ENCODE assay signal across 16 cellular contexts in genomic region chrX:50770702-50771101, GRCh38. TPM values are rescaled to one million over a fixed set of nuclear protein-coding genes. Genes with fewer than 3 reads are reported as not detected.
DNase-seq lines count a peak whose midpoint lies in the region; ATAC-seq and TF ChIP-seq lines count a peak whose summit lies in the region.
"Had no signal": no experiment of that assay in that cellular context is flagged by ENCODE, and none has a peak within 500 bp of the region (broad histone marks: within the 10 kb centered on the region; RNA-seq: fewer than 3 reads in every experiment).

No MANE protein-coding gene starts in this region.

- intact Hi-C loops in heart left ventricle (cut with DNase I): no loop called here
- intact Hi-C loops in right cardiac atrium (cut with DNase I): no loop called here
- intact Hi-C loops in upper lobe of right lung (cut with DNase I): no loop called here

- H3K27ac ChIP-seq in heart left ventricle: peak overlapping the region in 2 of 12 donors; percentile 4 to 9
- H3K27ac ChIP-seq in right cardiac atrium (ENCODE audit: low read length): no peak overlapping the region
- H3K27ac ChIP-seq in upper lobe of right lung: peak overlapping the region; percentile 24
- H3K27ac ChIP-seq in MM.1S (ENCODE audit: low read length): no peak overlapping the region

- no peaks in the 10 kb centered on the region for H3K9me3 ChIP-seq in heart left ventricle
- H3K9me3 ChIP-seq in right cardiac atrium (ENCODE audit: control insufficient read depth, low read length): no peaks in the 10 kb centered on the region
- H3K9me3 ChIP-seq in upper lobe of right lung: no peaks in the 10 kb centered on the region
- no peaks in the 10 kb centered on the region for H3K9me3 ChIP-seq in MM.1S (replicated peaks; ENCODE audit: insufficient read depth, low read length)

- no peaks in the 10 kb centered on the region for H3K9me2 ChIP-seq in MM.1S (replicated peaks; ENCODE audit: insufficient read depth, low read length)

- peak in 3 of 4 donors; percentile 33 to 46 (median 39) for ATAC-seq in heart left ventricle
- no peak for ATAC-seq in right cardiac atrium
- ATAC-seq in upper lobe of right lung: peak; percentile 93
- ATAC-seq: activated CD4-positive, CD25-positive, alpha-beta regulatory T cell treated with anti-CD3 and anti-CD28 coated beads, Interleukin-2, amount 50 U/mL, for 24 hours; CD8-positive, alpha-beta T cell; T-helper 17 cell had no signal

- no peaks in the 10 kb centered on the region for H4K20me1 ChIP-seq in MM.1S (ENCODE audit: insufficient read depth, low read length)

- no peak overlapping the region for H3K4me2 ChIP-seq in MM.1S (ENCODE audit: low read depth, low read length)

- no peaks in the 10 kb centered on the region for H3K79me2 ChIP-seq in MM.1S (ENCODE audit: low read length)

- DNase-seq in heart left ventricle: peak in 4 of 5 donors; percentile 8 to 28 (median 20)
- DNase-seq in right cardiac atrium: no peak
- DNase-seq in astrocyte of the cerebellum (ENCODE audit: low read depth): peak; percentile 18
- DNase-seq in kidney tubule cell (ENCODE audit: low spot score): peak; percentile 70
- peak; percentile 74 for DNase-seq in upper lobe of right lung
- DNase-seq in MM.1S: no peak
- DNase-seq in ecto neural progenitor cell (ENCODE audit: low spot score): no peak
- DNase-seq in NCI-H82 treated with DMSO at 0.1 percent for 48 hours (lab: John Stamatoyannopoulos, UW; ENCODE audit: unreplicated experiment): no peak
- DNase-seq: ACHN; activated naive CD4-positive, alpha-beta T cell treated with anti-CD3 and anti-CD28 coated beads for 36 hours; CD8-positive, alpha-beta T cell; Kasumi-1; naive B cell; NCI-H187; T-helper 17 cell had no signal

- no peak overlapping the region for H2AFZ ChIP-seq in MM.1S (ENCODE audit: low read length)

- H3F3A ChIP-seq in MM.1S (ENCODE audit: insufficient read depth, low read length): no peaks in the 10 kb centered on the region

- H3K4me3 ChIP-seq in heart left ventricle (no peak overlapping the region), right cardiac atrium (ENCODE audit: low read length) (no peak overlapping the region), astrocyte of the cerebellum (ENCODE audit: low read depth, low read length) (no peak overlapping the region), upper lobe of right lung (no peak overlapping the region), MM.1S (ENCODE audit: low read length) (no peak overlapping the region)

- TF ChIP-seq CTCF in heart left ventricle (IDR thresholded peaks at IDR 0.05): no peak
- no peak for TF ChIP-seq CTCF in astrocyte of the cerebellum (IDR thresholded peaks at IDR 0.05; ENCODE audit: low read depth, low read length, missing control alignments)
- no peak for TF ChIP-seq CTCF in upper lobe of right lung (IDR thresholded peaks at IDR 0.05)
- TF ChIP-seq CTCF in MM.1S (IDR thresholded peaks at IDR 0.05; ENCODE audit: low read length): no peak

- in situ Hi-C loops in astrocyte of the cerebellum (cut with HindIII; ENCODE audit: low sequenced_read_pairs): no loop called here

- no peak overlapping the region for H3K9ac ChIP-seq in MM.1S (ENCODE audit: low read length)

- H3K4me1 ChIP-seq in heart left ventricle (peaks cover 0 to 24% (median 3%) of the 10 kb centered on the region in 12 donors), right cardiac atrium (ENCODE audit: control insufficient read depth, insufficient read depth, low read length) (peaks cover 3% of the 10 kb centered on the region), upper lobe of right lung (no peaks in the 10 kb centered on the region), MM.1S (ENCODE audit: low read length) (no peaks in the 10 kb centered on the region)

- H3K27me3 ChIP-seq in heart left ventricle (peaks cover 0 to 9% (median 0%) of the 10 kb centered on the region in 9 donors), right cardiac atrium (ENCODE audit: control insufficient read depth, insufficient read depth) (no peaks in the 10 kb centered on the region), upper lobe of right lung (no peaks in the 10 kb centered on the region), MM.1S (replicated peaks; ENCODE audit: insufficient read depth, low read length) (no peaks in the 10 kb centered on the region)

- TF ChIP-seq POLR2A in heart left ventricle (IDR thresholded peaks at IDR 0.05): no peak

- WGBS in heart left ventricle, 4 donors: 24 to 36% (median 34%) methylated on average over 2 of the region's 2 CpGs
- 56% methylated on average over 2 of the region's 2 CpGs for WGBS in right cardiac atrium

- H3K36me3 ChIP-seq in heart left ventricle (no peaks in the 10 kb centered on the region), upper lobe of right lung (no peaks in the 10 kb centered on the region), MM.1S (replicated peaks; ENCODE audit: insufficient read depth, low read length) (no peaks in the 10 kb centered on the region)

RNA-seq across cellular contexts. Expression of gene SHROOM4, which starts 43.3 kb away (rescaled TPM):
- 10 to 100 TPM in 6 of 9 donors, 1 to 10 TPM in 3; 8.1 to 25.5 (median 11.2) TPM for total RNA-seq in heart left ventricle
- polyA plus RNA-seq in heart left ventricle: 1 to 10 TPM; 7.1 to 8.5 TPM
- total RNA-seq in right cardiac atrium: 10 to 100 TPM in 2 of 4 donors, 1 to 10 TPM in 2; 6.2 to 12.9 (median 10.1) TPM
- polyA plus RNA-seq in right cardiac atrium: 6.3 TPM
- total RNA-seq in upper lobe of right lung: 43.5 TPM
- total RNA-seq: activated naive CD4-positive, alpha-beta T cell treated with anti-CD3 and anti-CD28 coated beads for 36 hours; CD8-positive, alpha-beta T cell had no signal

Comparison
In these comparisons a context has a peak if more than half of its experiments do, and no peak if none do; other contexts are left out.
1. ATAC-seq: peak in heart left ventricle (3 of 4) and upper lobe of right lung (single experiment); none in right cardiac atrium (0 of 2).
2. DNase-seq: peak in heart left ventricle (4 of 5), astrocyte of the cerebellum (single experiment), kidney tubule cell (single experiment) and upper lobe of right lung (single experiment); none in right cardiac atrium (0 of 3), MM.1S (single experiment), ecto neural progenitor cell (single experiment) and NCI-H82 treated with DMSO at 0.1 percent for 48 hours (single experiment).